In genomic region chr11:2096919-2097301, GRCh38 we compare ENCODE assay signal across 12 cellular contexts. TPM values are rescaled to one million over a fixed set of nuclear protein-coding genes. Genes with fewer than 3 reads are reported as not detected.
DNase-seq lines count a peak whose midpoint lies in the region; ATAC-seq and TF ChIP-seq lines count a peak whose summit lies in the region.
"Had no signal": no experiment of that assay in that cellular context is flagged by ENCODE, and none has a peak within 500 bp of the region (broad histone marks: within the 10 kb centered on the region; RNA-seq: fewer than 3 reads in every experiment).

No MANE protein-coding gene starts in this region.

- POLR2A ChIA-PET in RWPE1 (lab: Yijun Ruan, JAX; ENCODE audit: low non-redundant PET), result no interaction called here

- CTCF ChIA-PET in RWPE1 (lab: Yijun Ruan, JAX), result interaction anchor here (0.5 kb wide), 1 partner anchor 61 kb away, joined by 4 read pairs; no protein-coding TSS in a partner anchor

- DNase-seq in AG08396 (ENCODE audit: low spot score) (peak; percentile 49), RWPE1 (ENCODE audit: low spot score) (no peak), left ventricle myocardium inferior (no peak), posterior vena cava (ENCODE audit: low spot score) (peak; percentile 77), NCI-H510A (lab: John Stamatoyannopoulos, UW) (no peak), NCI-H69 (lab: John Stamatoyannopoulos, UW) (no peak)
- DNase-seq: activated T-cell treated with anti-CD3 and anti-CD28 coated beads for 4 hours, NCI-H2081, PC-9 had no signal

- TF ChIP-seq CTCF in RWPE1 (conservative IDR thresholded peaks at IDR 0.05; ENCODE audit: low read depth), result no peak
- no peak for TF ChIP-seq CTCF in left ventricle myocardium inferior (IDR thresholded peaks at IDR 0.05; ENCODE audit: borderline replicate concordance)

- ATAC-seq in HG03280 (IDR thresholded peaks at IDR 0.05; ENCODE audit: unreplicated experiment), result no peak
- no peak for ATAC-seq in GM21360 (IDR thresholded peaks at IDR 0.05; ENCODE audit: unreplicated experiment)

- H3K27ac ChIP-seq in RWPE1 (peak overlapping the region; percentile 52; the same call in 1 of the 2 replicates), left ventricle myocardium inferior (replicated peaks) (peak overlapping the region; percentile 90)
- H3K27ac ChIP-seq: PC-9 had no signal

- H3K27me3 ChIP-seq in left ventricle myocardium inferior (ENCODE audit: low read depth), result no peaks in the 10 kb centered on the region

- intact Hi-C loops in left ventricle myocardium inferior (cut with micrococcal nuclease), result no loop called here
- intact Hi-C loops in posterior vena cava (cut with DNase I), result no loop called here

- no peaks in the 10 kb centered on the region for H3K36me3 ChIP-seq in left ventricle myocardium inferior

- H3K4me1 ChIP-seq in left ventricle myocardium inferior, result peaks cover 80% of the 10 kb centered on the region

- H3K4me3 ChIP-seq in left ventricle myocardium inferior, result peak overlapping the region; percentile 29
- H3K4me3 ChIP-seq: PC-9 had no signal

- no peaks in the 10 kb centered on the region for H3K9me3 ChIP-seq in left ventricle myocardium inferior (replicated peaks)

RNA-seq across cellular contexts. Expression of gene IGF2, which starts 42.3 kb away (rescaled TPM):
- total RNA-seq in left ventricle myocardium inferior, result 75.0 TPM
- 100 to 1,000 TPM; 161 to 323 TPM for total RNA-seq in posterior vena cava
- total RNA-seq: B cell had no signal

Comparison
In these comparisons a context has a peak if more than half of its experiments do, and no peak if none do; other contexts are left out.
1. DNase-seq: peak in AG08396 (single experiment) and posterior vena cava (single experiment); none in RWPE1 (single experiment), left ventricle myocardium inferior (single experiment), NCI-H510A (single experiment) and NCI-H69 (single experiment).